In the genomic region with DNA sequence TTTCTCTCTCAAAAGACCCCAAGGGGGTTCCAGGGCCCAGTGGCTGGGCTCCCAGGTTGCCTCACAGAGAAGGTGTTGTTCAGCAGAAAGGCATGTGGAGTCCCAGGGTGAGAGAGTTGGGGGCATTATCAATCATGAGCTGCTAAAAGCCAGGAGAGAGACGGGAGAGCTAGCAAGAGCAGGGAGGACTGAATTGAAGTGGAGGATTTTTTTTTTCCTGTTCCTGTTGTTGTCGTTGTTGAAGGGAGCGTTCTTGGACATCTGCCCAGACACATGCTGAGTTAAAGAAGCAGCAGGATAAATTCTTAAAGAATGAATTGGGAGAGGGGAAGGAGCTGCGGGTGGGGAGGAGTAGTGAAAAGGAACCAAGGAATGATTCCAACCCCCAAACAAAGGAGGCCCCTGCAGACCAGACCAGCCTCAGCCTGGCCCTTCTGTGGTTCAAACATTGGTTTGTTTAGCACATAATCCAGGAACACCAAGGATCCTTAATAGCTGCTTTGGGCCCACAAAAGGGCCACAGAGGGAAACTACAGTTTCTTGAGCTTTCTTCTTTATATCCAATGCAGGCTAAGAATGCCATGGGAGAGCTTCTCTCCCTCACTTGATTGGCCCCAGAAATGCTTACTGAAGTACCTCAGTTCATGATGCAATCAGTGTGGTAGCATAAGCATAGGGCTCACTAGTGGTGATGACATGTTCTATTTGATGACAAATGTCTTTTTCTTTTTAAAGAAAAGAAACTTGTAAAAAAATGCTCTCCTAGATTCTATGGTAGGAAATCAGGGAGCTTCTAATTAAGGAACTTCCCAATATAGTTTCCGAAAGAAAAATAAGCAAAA, we compare ENCODE assay signal across 9 cellular contexts.
DNase-seq lines count a peak whose midpoint lies in the region; ATAC-seq, FAIRE-seq and TF ChIP-seq lines count a peak whose summit lies in the region.
"Had no signal": no experiment of that assay in that cellular context is flagged by ENCODE, and none has a peak within 500 bp of the region (broad histone marks: within the 10 kb centered on the region; RNA-seq: fewer than 3 reads in every experiment).

No MANE protein-coding gene starts in this region.

- TF ChIP-seq CTCF in AG04449 (IDR thresholded peaks at IDR 0.05; ENCODE audit: insufficient read depth, low read length, missing control alignments) (no peak), brain (conservative IDR thresholded peaks at IDR 0.05) (no peak), kidney (IDR thresholded peaks at IDR 0.05; ENCODE audit: borderline replicate concordance, extremely low read depth, insufficient read depth) (no peak)

- peaks cover 96% of the 10 kb centered on the region for H3K4me1 Mint-ChIP-seq in brain
- peaks cover 0 to 19% (median 0%) of the 10 kb centered on the region in 4 donors for H3K4me1 Mint-ChIP-seq in naive thymus-derived CD8-positive, alpha-beta T cell

- peak overlapping the region; percentile 68 to 93 (median 92) for H3K27ac Mint-ChIP-seq in brain
- H3K27ac Mint-ChIP-seq in naive thymus-derived CD8-positive, alpha-beta T cell = no peak overlapping the region
- H3K27ac Mint-ChIP-seq: stimulated activated naive CD8-positive, alpha-beta T cell treated with anti-CD3 and anti-CD28 coated beads, Interleukin-15, Interleukin-2, amounts not matched to agents 100 ng/mL and 50 ng/mL, for 24 hours had no signal

- no peaks in the 10 kb centered on the region for H3K9me3 ChIP-seq in kidney (ENCODE audit: control insufficient read depth in 1 of 2, low read length in 2 of 2)
- no peaks in the 10 kb centered on the region for H3K9me3 ChIP-seq in stomach smooth muscle (ENCODE audit: control insufficient read depth in 2 of 2, low read length in 2 of 2)

- DNase-seq in AG04449 (ENCODE audit: low read depth, low spot score) (peak; percentile 84), NCI-H1417 (lab: John Stamatoyannopoulos, UW) (peak; percentile 43 to 85 (median 50)), kidney (peak; percentile 70)
- DNase-seq in naive thymus-derived CD8-positive, alpha-beta T cell = no peak
- no peak for DNase-seq in effector CD4-positive, alpha-beta T cell

- no peaks in the 10 kb centered on the region for H3K9me3 Mint-ChIP-seq in brain
- no peaks in the 10 kb centered on the region for H3K9me3 Mint-ChIP-seq in naive thymus-derived CD8-positive, alpha-beta T cell
- H3K9me3 Mint-ChIP-seq: stimulated activated naive CD8-positive, alpha-beta T cell treated with anti-CD3 and anti-CD28 coated beads, Interleukin-15, Interleukin-2, amounts not matched to agents 100 ng/mL and 50 ng/mL, for 24 hours had no signal

- ATAC-seq in HG02763 (IDR thresholded peaks at IDR 0.05; ENCODE audit: unreplicated experiment) = no peak
- ATAC-seq in naive thymus-derived CD8-positive, alpha-beta T cell = no peak

- POLR2A ChIA-PET in AG04449 (lab: Yijun Ruan, JAX) = interaction anchor here (1.2 kb wide), 1 partner anchor 21 kb away, joined by 4 read pairs; no protein-coding TSS in a partner anchor
- POLR2A ChIA-PET in naive thymus-derived CD8-positive, alpha-beta T cell (lab: Charles Lee) = no interaction called here

- FAIRE-seq in kidney (lab: Jason Lieb, UNC) = no peak

- CTCF ChIA-PET in AG04449 (lab: Yijun Ruan, JAX) = interaction anchor here (0.9 to 1.5 kb wide), 6 partner anchors 11 to 148 kb away, joined by 3 to 4 read pairs (median 4); no protein-coding TSS in a partner anchor

- no peaks in the 10 kb centered on the region for H3K36me3 ChIP-seq in kidney (ENCODE audit: control insufficient read depth in 1 of 2, insufficient read depth in 2 of 2, low read length in 2 of 2)
- no peaks in the 10 kb centered on the region for H3K36me3 ChIP-seq in stomach smooth muscle (ENCODE audit: control insufficient read depth in 2 of 2, insufficient read depth in 2 of 2, low read length in 2 of 2)

- H3K27ac ChIP-seq in kidney (ENCODE audit: low read depth in 2 of 2, low read length in 2 of 2) (peak overlapping the region; percentile 71 to 88), stomach smooth muscle (ENCODE audit: low read length) (peak overlapping the region; percentile 74)

- no peaks in the 10 kb centered on the region for H3K27me3 Mint-ChIP-seq in brain
- peaks cover 0 to 8% (median 0%) of the 10 kb centered on the region in 5 donors for H3K27me3 Mint-ChIP-seq in naive thymus-derived CD8-positive, alpha-beta T cell

- intact Hi-C loops in kidney (cut with DNase I) = no loop called here

- H3K4me3 ChIP-seq in AG04449 (ENCODE audit: low read depth, low read length) (no peak overlapping the region), kidney (ENCODE audit: low read length in 2 of 2) (no peak overlapping the region), stomach smooth muscle (ENCODE audit: low read length in 2 of 2) (peak overlapping the region; percentile 4 to 6)

- H3K4me1 ChIP-seq in kidney (ENCODE audit: control insufficient read depth in 1 of 2, insufficient read depth in 1 of 2, low read depth in 1 of 2, low read length in 2 of 2) (peaks cover 30 to 46% of the 10 kb centered on the region in 2 donors), stomach smooth muscle (ENCODE audit: control insufficient read depth, insufficient read depth, low read length) (peaks cover 20% of the 10 kb centered on the region)

- H3K36me3 Mint-ChIP-seq in brain = peaks cover 4% of the 10 kb centered on the region
- H3K36me3 Mint-ChIP-seq in naive thymus-derived CD8-positive, alpha-beta T cell = no peaks in the 10 kb centered on the region

- H3K4me3 Mint-ChIP-seq in brain = peak overlapping the region; percentile 1 to 66 (median 54)
- no peak overlapping the region for H3K4me3 Mint-ChIP-seq in naive thymus-derived CD8-positive, alpha-beta T cell
- H3K4me3 Mint-ChIP-seq: stimulated activated naive CD8-positive, alpha-beta T cell treated with anti-CD3 and anti-CD28 coated beads, Interleukin-15, Interleukin-2, amounts not matched to agents 100 ng/mL and 50 ng/mL, for 24 hours had no signal

- H3K27me3 ChIP-seq in stomach smooth muscle (ENCODE audit: control insufficient read depth in 1 of 2, insufficient read depth in 2 of 2, low read length in 2 of 2) = no peaks in the 10 kb centered on the region

- peak overlapping the region in 1 of 2 donors; percentile 32 for H3K9ac ChIP-seq in kidney (ENCODE audit: low read length in 2 of 2)
- peak overlapping the region; percentile 16 to 31 for H3K9ac ChIP-seq in stomach smooth muscle (ENCODE audit: low read length in 2 of 2)

Comparison
In these comparisons a context has a peak if more than half of its experiments do, and no peak if none do; other contexts are left out.
1. DNase-seq: peak in AG04449 (single experiment), NCI-H1417 (3 of 3) and kidney (single experiment); none in naive thymus-derived CD8-positive, alpha-beta T cell (0 of 10) and effector CD4-positive, alpha-beta T cell (single experiment).
2. H3K4me3 ChIP-seq: peak in stomach smooth muscle (2 of 2); none in AG04449 (single experiment) and kidney (0 of 2).
3. H3K27ac Mint-ChIP-seq: peak in brain (5 of 5); none in naive thymus-derived CD8-positive, alpha-beta T cell (0 of 10).
4. H3K4me3 Mint-ChIP-seq: peak in brain (5 of 5); none in naive thymus-derived CD8-positive, alpha-beta T cell (0 of 10).